22 cellular contexts compared by ENCODE assay signal in the genomic region with DNA sequence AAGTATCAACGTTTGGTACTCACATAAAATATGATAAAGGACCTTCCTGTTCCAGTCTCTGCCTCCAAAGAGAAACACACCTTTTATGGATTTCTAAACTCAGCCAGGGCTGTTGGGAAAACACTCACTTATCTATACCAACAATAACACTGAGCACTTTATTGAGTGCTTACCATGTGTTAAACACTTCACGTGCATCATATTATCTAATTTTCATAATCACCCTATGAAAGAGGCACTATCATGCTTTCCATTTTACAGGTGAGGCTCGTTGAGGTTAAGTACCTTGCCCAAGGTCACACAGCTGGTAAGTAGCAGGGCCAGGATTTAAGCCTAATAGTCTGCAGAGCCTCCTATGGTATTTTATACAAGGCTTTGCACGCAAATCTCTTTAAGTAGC.
"Had no signal": no experiment of that assay in that cellular context is flagged by ENCODE, and none has a peak within 500 bp of the region (broad histone marks: within the 10 kb centered on the region; RNA-seq: fewer than 3 reads in every experiment).

No MANE protein-coding gene starts in this region.

- H3K27me3 Mint-ChIP-seq: memory B cell; natural killer cell treated with Interleukin-12 subunit alpha and Interleukin-12 subunit beta and Interleukin-15 and Interleukin-18, amount 100 ng/mL, for 72 hours; stimulated activated memory B cell treated with anti-CD40 and anti-IgM and Interleukin-4, amounts not matched to agents 10 μg/mL and 1 μg/mL and 100 μg/mL, for 72 hours; stimulated activated naive CD8-positive, alpha-beta T cell treated with anti-CD3 and anti-CD28 coated beads, Interleukin-15, Interleukin-2, amounts not matched to agents 100 ng/mL and 50 ng/mL, for 24 hours had no signal

- H2AFZ ChIP-seq: parathyroid adenoma had no signal

- H3K79me2 ChIP-seq: parathyroid adenoma had no signal

- H3K36me3 ChIP-seq: left ventricle myocardium inferior, lower lobe of right lung, prostate gland, spleen, tibial artery, upper lobe of right lung, vagina had no signal

- H3K9me3 ChIP-seq: left ventricle myocardium inferior, lower lobe of right lung, prostate gland, spleen, tibial artery, upper lobe of right lung, vagina had no signal

- H3K27me3 ChIP-seq: foreskin keratinocyte, spleen, tibial artery, upper lobe of right lung, vagina had no signal

- H3K4me3 ChIP-seq: left ventricle myocardium inferior, lower lobe of right lung, prostate gland, spleen, tibial artery, upper lobe of right lung, vagina had no signal

- H3K9me3 Mint-ChIP-seq: mesothelial cell of epicardium; stimulated activated memory B cell treated with anti-CD40 and anti-IgM and Interleukin-4, amounts not matched to agents 10 μg/mL and 1 μg/mL and 100 μg/mL, for 72 hours had no signal

- DNase-seq: effector CD4-positive, alpha-beta T cell; endodermal cell; erythroblast; foreskin keratinocyte; immature natural killer cell; left ventricle myocardium inferior; lower lobe of right lung; spleen; stimulated activated CD4-positive, alpha-beta T cell treated with anti-CD3 and anti-CD28 coated beads, Interleukin-15, amount 100 ng/mL, for 24 hours; stimulated activated CD4-positive, alpha-beta T cell treated with anti-CD3 and anti-CD28 coated beads, Interleukin-1b, Interleukin-23, amount 100 ng/mL, for 48 hours; stimulated activated CD4-positive, alpha-beta T cell treated with anti-CD3 and anti-CD28 coated beads, Interleukin-4, amount 100 ng/mL, for 24 hours; tibial artery; upper lobe of right lung had no signal

- H3K4me1 Mint-ChIP-seq: endodermal cell; immature natural killer cell; memory B cell; stimulated activated memory B cell treated with anti-CD40 and anti-IgM and Interleukin-4, amounts not matched to agents 10 μg/mL and 1 μg/mL and 100 μg/mL, for 72 hours had no signal

- H3K36me3 Mint-ChIP-seq: immature natural killer cell; memory B cell; mesothelial cell of epicardium; natural killer cell treated with Interleukin-12 subunit alpha and Interleukin-12 subunit beta and Interleukin-15 and Interleukin-18, amount 100 ng/mL, for 72 hours; stimulated activated memory B cell treated with anti-CD40 and anti-IgM and Interleukin-4, amounts not matched to agents 10 μg/mL and 1 μg/mL and 100 μg/mL, for 72 hours had no signal

- H3K4me1 ChIP-seq: left ventricle myocardium inferior, lower lobe of right lung, parathyroid adenoma, prostate gland, spleen, tibial artery, upper lobe of right lung, vagina had no signal

- ATAC-seq: foreskin keratinocyte; lower lobe of right lung; natural killer cell treated with Interleukin-12 subunit alpha and Interleukin-12 subunit beta and Interleukin-15 and Interleukin-18, amount 100 ng/mL, for 72 hours; sciatic nerve; stimulated activated memory B cell treated with anti-CD40 and anti-IgM and Interleukin-4, amounts not matched to agents 10 μg/mL and 1 μg/mL and 100 μg/mL, for 72 hours; upper lobe of right lung had no signal

- H3K4me3 Mint-ChIP-seq: endodermal cell; immature natural killer cell; memory B cell; mesothelial cell of epicardium; natural killer cell treated with Interleukin-12 subunit alpha and Interleukin-12 subunit beta and Interleukin-15 and Interleukin-18, amount 100 ng/mL, for 72 hours; stimulated activated memory B cell treated with anti-CD40 and anti-IgM and Interleukin-4, amounts not matched to agents 10 μg/mL and 1 μg/mL and 100 μg/mL, for 72 hours; stimulated activated naive CD8-positive, alpha-beta T cell treated with anti-CD3 and anti-CD28 coated beads, Interleukin-15, Interleukin-2, amounts not matched to agents 100 ng/mL and 50 ng/mL, for 24 hours had no signal

- H3K27ac Mint-ChIP-seq: endodermal cell; immature natural killer cell; memory B cell; mesothelial cell of epicardium; natural killer cell treated with Interleukin-12 subunit alpha and Interleukin-12 subunit beta and Interleukin-15 and Interleukin-18, amount 100 ng/mL, for 72 hours; stimulated activated memory B cell treated with anti-CD40 and anti-IgM and Interleukin-4, amounts not matched to agents 10 μg/mL and 1 μg/mL and 100 μg/mL, for 72 hours; stimulated activated naive CD8-positive, alpha-beta T cell treated with anti-CD3 and anti-CD28 coated beads, Interleukin-15, Interleukin-2, amounts not matched to agents 100 ng/mL and 50 ng/mL, for 24 hours had no signal

- H3K27ac ChIP-seq: foreskin keratinocyte, left ventricle myocardium inferior, lower lobe of right lung, parathyroid adenoma, prostate gland, spleen, tibial artery, upper lobe of right lung, vagina had no signal
